Comparison of ENCODE assay signal across 22 cellular contexts in the genomic region with DNA sequence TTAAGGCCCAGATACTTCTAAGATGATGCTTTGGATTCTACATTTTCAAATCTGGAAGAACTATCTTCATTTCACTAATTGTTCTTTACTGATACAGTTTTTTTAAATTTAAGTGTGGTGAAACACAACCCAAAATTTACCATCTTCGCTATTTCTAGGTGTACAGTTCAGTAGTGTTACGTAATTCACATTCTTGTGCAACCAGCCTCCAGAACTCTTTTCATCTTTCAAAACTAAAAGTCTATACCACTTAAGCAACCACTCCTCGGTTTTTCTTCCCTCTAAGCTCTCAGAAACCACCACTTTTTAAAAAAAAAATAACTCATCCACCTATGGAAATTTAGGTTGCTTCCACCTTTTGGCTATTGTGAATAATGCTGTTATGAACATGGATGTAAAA.
DNase-seq lines count a peak whose midpoint lies in the region; FAIRE-seq and TF ChIP-seq lines count a peak whose summit lies in the region.
"Had no signal": no experiment of that assay in that cellular context is flagged by ENCODE, and none has a peak within 500 bp of the region (broad histone marks: within the 10 kb centered on the region; RNA-seq: fewer than 3 reads in every experiment).

No MANE protein-coding gene starts in this region.

- POLR2A ChIA-PET in MCF 10A (lab: Yijun Ruan, JAX), result no interaction called here

- H3K4me1 Mint-ChIP-seq in MCF 10A (ENCODE audit: insufficient read depth, unreplicated experiment), result no peaks in the 10 kb centered on the region
- H3K4me1 Mint-ChIP-seq: B cell; CD4-positive, CD25-positive, alpha-beta regulatory T cell had no signal

- H3K27ac Mint-ChIP-seq in MCF 10A (ENCODE audit: low read depth, unreplicated experiment), result no peak overlapping the region
- H3K27ac Mint-ChIP-seq: B cell; CD4-positive, CD25-positive, alpha-beta regulatory T cell had no signal

- no peak overlapping the region for H3K4me3 ChIP-seq in mammary epithelial cell (replicated peaks in 1 of 3; ENCODE audit: insufficient read depth in 1 of 3, low read depth in 2 of 3, low read length in 3 of 3)
- H3K4me3 ChIP-seq in WERI-Rb-1 (ENCODE audit: low read depth, low read length), result no peak overlapping the region

- TF ChIP-seq CTCF in MCF 10A (IDR thresholded peaks at IDR 0.05; ENCODE audit: unreplicated experiment) (no peak), mammary epithelial cell (conservative IDR thresholded peaks at IDR 0.05 in 1 of 2, IDR thresholded peaks at IDR 0.05 in 1 of 2; ENCODE audit: extremely low read depth in 1 of 2, insufficient read depth in 1 of 2, low read depth in 1 of 2, low read length in 2 of 2) (no peak), WERI-Rb-1 (IDR thresholded peaks at IDR 0.05; ENCODE audit: low read depth, low read length) (no peak)

- CTCF ChIA-PET in MCF 10A (lab: Yijun Ruan, JAX) (no interaction called here), mammary epithelial cell (lab: Charles Lee; ENCODE audit: low non-redundant PET) (no interaction called here)

- BruUV-seq in MCF 10A (replicated peaks; lab: Mats Ljungman, UMichigan) (no TSS peak), mammary epithelial cell (replicated peaks; lab: Mats Ljungman, UMichigan) (no TSS peak)

- no peak overlapping the region for H3K4me3 Mint-ChIP-seq in MCF 10A (ENCODE audit: unreplicated experiment)
- H3K4me3 Mint-ChIP-seq: B cell; CD4-positive, CD25-positive, alpha-beta regulatory T cell had no signal

- H3K9ac ChIP-seq in mammary epithelial cell (ENCODE audit: insufficient read depth, low read length), result no peak overlapping the region

- no peaks in the 10 kb centered on the region for H3K36me3 Mint-ChIP-seq in MCF 10A (ENCODE audit: insufficient read depth, unreplicated experiment)
- H3K36me3 Mint-ChIP-seq: CD4-positive, CD25-positive, alpha-beta regulatory T cell had no signal

- H3K27ac ChIP-seq in mammary epithelial cell (ENCODE audit: insufficient read depth, low read depth, low read length), result no peak overlapping the region
- H3K27ac ChIP-seq in WERI-Rb-1, result no peak overlapping the region
- H3K27ac ChIP-seq: 22Rv1 had no signal

- no peaks in the 10 kb centered on the region for H3K9me3 Mint-ChIP-seq in MCF 10A (ENCODE audit: unreplicated experiment)
- H3K9me3 Mint-ChIP-seq: CD4-positive, CD25-positive, alpha-beta regulatory T cell had no signal

- dilution Hi-C loops in mammary epithelial cell (cut with HindIII; ENCODE audit: low sequenced_read_pairs), result no loop called here

- no peaks in the 10 kb centered on the region for H3K36me3 ChIP-seq in mammary epithelial cell (ENCODE audit: insufficient read depth, low read length)
- no peaks in the 10 kb centered on the region for H3K36me3 ChIP-seq in WERI-Rb-1

- in situ Hi-C loops in mammary epithelial cell (cut with MboI; ENCODE audit: low sequenced_read_pairs in 2 of 2), result no loop called here

- no peak for FAIRE-seq in GM19239 (lab: Jason Lieb, UNC)
- FAIRE-seq: H1 had no signal

- H3K9me3 ChIP-seq in mammary epithelial cell (replicated peaks; ENCODE audit: insufficient read depth, low read length) (no peaks in the 10 kb centered on the region), WERI-Rb-1 (ENCODE audit: severe bottlenecking) (no peaks in the 10 kb centered on the region)
- H3K9me3 ChIP-seq: Caco-2 had no signal

- 67% methylated on average over 3 of the region's 3 CpGs for WGBS in mammary epithelial cell (ENCODE audit: low coverage, missing lambda C conversion rate)

- no peaks in the 10 kb centered on the region for H3K4me1 ChIP-seq in mammary epithelial cell (ENCODE audit: insufficient read depth, low read length)
- H3K4me1 ChIP-seq: Caco-2 had no signal

- H3K27me3 ChIP-seq in mammary epithelial cell (ENCODE audit: insufficient read depth, low read length) (no peaks in the 10 kb centered on the region), WERI-Rb-1 (ENCODE audit: insufficient read depth, low read depth, severe bottlenecking) (no peaks in the 10 kb centered on the region)

- no peaks in the 10 kb centered on the region for H3K79me2 ChIP-seq in mammary epithelial cell (ENCODE audit: insufficient read depth, low read length)

- no peak overlapping the region for H2AFZ ChIP-seq in mammary epithelial cell (ENCODE audit: low read depth, low read length)

- peak; percentile 32 for DNase-seq in MCF 10A (ENCODE audit: unreplicated experiment)
- DNase-seq in mammary epithelial cell, result no peak
- peak; percentile 87 for DNase-seq in NOMO-1 treated with DMSO at 0.1 percent for 48 hours (lab: John Stamatoyannopoulos, UW; ENCODE audit: unreplicated experiment)
- DNase-seq in SKM-1 treated with dmso at 0.1 percent for 144 hours (lab: John Stamatoyannopoulos, UW; ENCODE audit: unreplicated experiment), result peak; percentile 87
- DNase-seq in GM19239 (ENCODE audit: insufficient read length, low spot score), result no peak
- no peak for DNase-seq in WERI-Rb-1
- no peak for DNase-seq in nucleus accumbens (lab: John Stamatoyannopoulos, UW)
- no peak for DNase-seq in HPDE6-E6E7 (ENCODE audit: extremely low spot score)
- DNase-seq: Caco-2; CD4-positive, CD25-positive, alpha-beta regulatory T cell; GDM1; Kasumi-1; MM.1S; NCI-H1417; NCI-H187; NCI-H2107; NCI-H524; NCI-H82; SHP77 had no signal

- intact Hi-C loops in MCF 10A (cut with micrococcal nuclease), result no loop called here
- intact Hi-C loops in mammary epithelial cell (cut with micrococcal nuclease), result no loop called here

- no peak overlapping the region for H3K4me2 ChIP-seq in mammary epithelial cell (ENCODE audit: insufficient read depth, low read depth, low read length)

- no peaks in the 10 kb centered on the region for H4K20me1 ChIP-seq in mammary epithelial cell (ENCODE audit: insufficient read depth, low read length)

- H3K27me3 Mint-ChIP-seq in MCF 10A (ENCODE audit: insufficient read depth, unreplicated experiment), result peaks cover 29% of the 10 kb centered on the region

Comparison
In these comparisons a context has a peak if more than half of its experiments do, and no peak if none do; other contexts are left out.
1. DNase-seq: peak in MCF 10A (single experiment), NOMO-1 treated with DMSO at 0.1 percent for 48 hours (single experiment) and SKM-1 treated with dmso at 0.1 percent for 144 hours (single experiment); none in mammary epithelial cell (single experiment), GM19239 (single experiment), WERI-Rb-1 (single experiment), nucleus accumbens (0 of 56) and HPDE6-E6E7 (single experiment).